Comparison of ENCODE assay signal across 11 cellular contexts in the genomic region with DNA sequence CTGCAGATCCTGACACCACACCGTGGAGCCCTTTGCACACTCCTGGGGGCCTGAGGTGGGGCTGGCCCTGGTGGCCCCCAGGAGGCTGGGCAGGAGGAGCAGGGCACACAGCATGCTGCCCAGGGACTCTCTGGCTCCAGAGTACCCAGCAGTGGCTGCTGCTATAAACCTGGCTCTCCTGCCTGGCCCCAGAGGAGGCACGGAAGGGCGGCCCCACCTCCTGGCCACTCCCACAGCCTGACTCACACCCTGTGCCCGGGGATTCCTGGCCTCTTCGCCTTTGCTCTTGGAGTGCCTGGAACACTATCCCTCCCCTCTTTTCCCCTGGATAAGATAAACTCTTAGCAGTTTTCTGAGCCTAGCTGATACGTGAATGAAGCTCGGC. TPM values are rescaled to one million over a fixed set of nuclear protein-coding genes. Genes with fewer than 3 reads are reported as not detected.
DNase-seq lines count a peak whose midpoint lies in the region; ATAC-seq and TF ChIP-seq lines count a peak whose summit lies in the region.
"Had no signal": no experiment of that assay in that cellular context is flagged by ENCODE, and none has a peak within 500 bp of the region (broad histone marks: within the 10 kb centered on the region; RNA-seq: fewer than 3 reads in every experiment).

Gene PSAPL1 (minus strand): TSS at position 165 of the 385 bp plus-strand sequence. CDS start 51 bp downstream, at position 114.

- H3K9me2 ChIP-seq in SK-N-SH, result no peaks in the 10 kb centered on the region

- H3F3A ChIP-seq in SK-N-SH (replicated peaks; ENCODE audit: insufficient read depth), result no peaks in the 10 kb centered on the region

- H3K4me2 ChIP-seq in SK-N-SH, result no peak within 1 kb of the TSS

- no peak for DNase-seq in activated CD8-positive, alpha-beta memory T cell treated with anti-CD3 and anti-CD28 coated beads, Interleukin-2, amount 10 ng/mL, durations not matched to agents 7 days and 5 days
- DNase-seq in activated CD8-positive, alpha-beta memory T cell treated with anti-CD3 and anti-CD28 coated beads for 24 hours, result no peak
- DNase-seq in SK-N-SH, result peak; percentile 52
- DNase-seq in immature natural killer cell, result no peak
- peak; percentile 11 to 16 for DNase-seq in thyroid gland
- no peak for DNase-seq in esophagus squamous epithelium (lab: John Stamatoyannopoulos, UW)
- no peak for DNase-seq in GM13976 (ENCODE audit: low spot score)
- DNase-seq: CD4-positive, alpha-beta T cell; dorsolateral prefrontal cortex; stimulated activated naive CD4-positive, alpha-beta T cell treated with Interleukin-2 at 50 U/mL for 16 hours had no signal

- H3K4me3 ChIP-seq in SK-N-SH (ENCODE audit: low read depth in 2 of 2, low read length in 1 of 2) (no peak within 1 kb of the TSS), thyroid gland (replicated peaks in 1 of 3) (no peak within 1 kb of the TSS), esophagus squamous epithelium (no peak within 1 kb of the TSS)
- H3K4me3 ChIP-seq: dorsolateral prefrontal cortex had no signal

- no peaks in the 10 kb centered on the region for H3K4me1 Mint-ChIP-seq in activated CD8-positive, alpha-beta memory T cell treated with anti-CD3 and anti-CD28 coated beads, Interleukin-2, amount 10 ng/mL, durations not matched to agents 7 days and 5 days
- H3K4me1 Mint-ChIP-seq in immature natural killer cell, result peaks cover 14 to 21% of the 10 kb centered on the region in 2 donors

- no peak within 1 kb of the TSS for H3K9ac ChIP-seq in SK-N-SH

- TF ChIP-seq POLR2A in thyroid gland (IDR thresholded peaks at IDR 0.05), result no peak
- TF ChIP-seq POLR2A in esophagus squamous epithelium (IDR thresholded peaks at IDR 0.05), result no peak

- no peak within 1 kb of the TSS for H3K4me3 Mint-ChIP-seq in activated CD8-positive, alpha-beta memory T cell treated with anti-CD3 and anti-CD28 coated beads, Interleukin-2, amount 10 ng/mL, durations not matched to agents 7 days and 5 days
- H3K4me3 Mint-ChIP-seq in immature natural killer cell, result peak within 1 kb of the TSS; percentile 22 to 84 (median 72)
- H3K4me3 Mint-ChIP-seq: CD4-positive, alpha-beta T cell had no signal

- POLR2A ChIA-PET in SK-N-SH (lab: Yijun Ruan, JAX), result interaction anchor here (0.6 kb wide), 1 partner anchor 461 kb away, joined by 3 read pairs; no protein-coding TSS in a partner anchor

- no peaks in the 10 kb centered on the region for H3K9me3 Mint-ChIP-seq in activated CD8-positive, alpha-beta memory T cell treated with anti-CD3 and anti-CD28 coated beads, Interleukin-2, amount 10 ng/mL, durations not matched to agents 7 days and 5 days (ENCODE audit: low read depth)
- H3K9me3 Mint-ChIP-seq in immature natural killer cell, result no peaks in the 10 kb centered on the region
- H3K9me3 Mint-ChIP-seq: CD4-positive, alpha-beta T cell had no signal

- WGBS in SK-N-SH (ENCODE audit: low lambda C conversion rate), result 40% methylated on average over 4 of the region's 7 CpGs
- WGBS in thyroid gland, 2 donors, result 31 to 64% methylated on average over 7 of the region's 7 CpGs
- WGBS in esophagus squamous epithelium, 2 donors, result 20 to 28% methylated on average over 1 to 4 of the region's 7 CpGs

- intact Hi-C loops in thyroid gland (cut with DNase I), result no loop called here
- intact Hi-C loops in esophagus squamous epithelium (cut with DNase I), result no loop called here

- no peaks in the 10 kb centered on the region for H3K79me2 ChIP-seq in SK-N-SH (ENCODE audit: insufficient read depth)

- no peaks in the 10 kb centered on the region for H4K20me1 ChIP-seq in SK-N-SH (ENCODE audit: insufficient read depth)

- no peaks in the 10 kb centered on the region for H3K36me3 Mint-ChIP-seq in activated CD8-positive, alpha-beta memory T cell treated with anti-CD3 and anti-CD28 coated beads, Interleukin-2, amount 10 ng/mL, durations not matched to agents 7 days and 5 days
- peaks cover 0 to 4% (median 0%) of the 10 kb centered on the region in 3 donors for H3K36me3 Mint-ChIP-seq in immature natural killer cell

- CTCF ChIA-PET in activated CD8-positive, alpha-beta memory T cell treated with anti-CD3 and anti-CD28 coated beads, Interleukin-2, amount 10 ng/mL, durations not matched to agents 7 days and 5 days (lab: Charles Lee), result no interaction called here
- CTCF ChIA-PET in SK-N-SH (lab: Yijun Ruan, JAX), result no interaction called here

- H3K27ac Mint-ChIP-seq in activated CD8-positive, alpha-beta memory T cell treated with anti-CD3 and anti-CD28 coated beads, Interleukin-2, amount 10 ng/mL, durations not matched to agents 7 days and 5 days, result no peak within 1 kb of the TSS
- H3K27ac Mint-ChIP-seq in immature natural killer cell, result peak within 1 kb of the TSS in 5 of 6 donors; percentile 29 to 80 (median 62)
- H3K27ac Mint-ChIP-seq: CD4-positive, alpha-beta T cell had no signal

- H3K9me3 ChIP-seq in SK-N-SH, result no peaks in the 10 kb centered on the region
- no peaks in the 10 kb centered on the region for H3K9me3 ChIP-seq in thyroid gland
- no peaks in the 10 kb centered on the region for H3K9me3 ChIP-seq in esophagus squamous epithelium

- no peaks in the 10 kb centered on the region for H3K27me3 Mint-ChIP-seq in activated CD8-positive, alpha-beta memory T cell treated with anti-CD3 and anti-CD28 coated beads, Interleukin-2, amount 10 ng/mL, durations not matched to agents 7 days and 5 days
- peaks cover 5 to 26% (median 26%) of the 10 kb centered on the region in 3 donors for H3K27me3 Mint-ChIP-seq in immature natural killer cell (ENCODE audit: low read depth in 3 of 3)
- H3K27me3 Mint-ChIP-seq: CD4-positive, alpha-beta T cell had no signal

- no peaks in the 10 kb centered on the region for H3K27me3 ChIP-seq in SK-N-SH (ENCODE audit: insufficient read depth)
- no peaks in the 10 kb centered on the region for H3K27me3 ChIP-seq in thyroid gland
- H3K27me3 ChIP-seq in esophagus squamous epithelium, result peaks cover 0 to 9% (median 0%) of the 10 kb centered on the region in 4 donors
- H3K27me3 ChIP-seq: dorsolateral prefrontal cortex had no signal

- H3K27ac ChIP-seq in SK-N-SH (ENCODE audit: low read depth in 2 of 2, low read length in 1 of 2) (no peak within 1 kb of the TSS), thyroid gland (no peak within 1 kb of the TSS), esophagus squamous epithelium (no peak within 1 kb of the TSS)
- H3K27ac ChIP-seq: dorsolateral prefrontal cortex had no signal

- H2AFZ ChIP-seq in SK-N-SH (ENCODE audit: low read depth), result no peak within 1 kb of the TSS

- in situ Hi-C loops in GM13976 (cut with MboI; ENCODE audit: low sequenced_read_pairs, unreplicated experiment), result no loop called here

- TF ChIP-seq EP300 in SK-N-SH (IDR thresholded peaks at IDR 0.05; ENCODE audit: borderline replicate concordance in 1 of 2, low read depth in 1 of 2, low read length in 1 of 2), result no peak

- no peak for TF ChIP-seq RAD21 in SK-N-SH (IDR thresholded peaks at IDR 0.05; ENCODE audit: low read length)

- no peaks in the 10 kb centered on the region; a peak in 1 of 4 replicates for H3K4me1 ChIP-seq in SK-N-SH (ENCODE audit: control insufficient read depth in 1 of 2, insufficient read depth in 2 of 2, low read depth in 1 of 2, low read length in 1 of 2)
- peaks cover 0 to 5% of the 10 kb centered on the region in 2 donors for H3K4me1 ChIP-seq in thyroid gland
- H3K4me1 ChIP-seq in esophagus squamous epithelium, result peaks cover 2 to 29% (median 10%) of the 10 kb centered on the region in 3 donors

- ATAC-seq in activated CD8-positive, alpha-beta memory T cell treated with anti-CD3 and anti-CD28 coated beads, Interleukin-2, amount 10 ng/mL, durations not matched to agents 7 days and 5 days, result peak; percentile 36
- ATAC-seq in HG03571 (IDR thresholded peaks at IDR 0.05; ENCODE audit: unreplicated experiment), result no peak

- no peak for TF ChIP-seq CTCF in SK-N-SH (IDR thresholded peaks at IDR 0.05)
- no peak for TF ChIP-seq CTCF in thyroid gland (IDR thresholded peaks at IDR 0.05)
- no peak for TF ChIP-seq CTCF in esophagus squamous epithelium (IDR thresholded peaks at IDR 0.05)
- TF ChIP-seq CTCF in GM13976 (IDR thresholded peaks at IDR 0.05; ENCODE audit: borderline replicate concordance, control extremely low read depth, extremely low read depth, insufficient read depth, missing control alignments), result no peak

- H3K36me3 ChIP-seq in SK-N-SH (replicated peaks in 1 of 2; ENCODE audit: control insufficient read depth in 1 of 2, insufficient read depth in 2 of 2, low read length in 1 of 2), result no peaks in the 10 kb centered on the region
- no peaks in the 10 kb centered on the region for H3K36me3 ChIP-seq in thyroid gland
- H3K36me3 ChIP-seq in esophagus squamous epithelium, result no peaks in the 10 kb centered on the region

TF ChIP-seq in SK-N-SH, 30 proteins besides CTCF, POLR2A, EP300 and RAD21 (continues in another document):
- TF ChIP-seq, protein P1, sequence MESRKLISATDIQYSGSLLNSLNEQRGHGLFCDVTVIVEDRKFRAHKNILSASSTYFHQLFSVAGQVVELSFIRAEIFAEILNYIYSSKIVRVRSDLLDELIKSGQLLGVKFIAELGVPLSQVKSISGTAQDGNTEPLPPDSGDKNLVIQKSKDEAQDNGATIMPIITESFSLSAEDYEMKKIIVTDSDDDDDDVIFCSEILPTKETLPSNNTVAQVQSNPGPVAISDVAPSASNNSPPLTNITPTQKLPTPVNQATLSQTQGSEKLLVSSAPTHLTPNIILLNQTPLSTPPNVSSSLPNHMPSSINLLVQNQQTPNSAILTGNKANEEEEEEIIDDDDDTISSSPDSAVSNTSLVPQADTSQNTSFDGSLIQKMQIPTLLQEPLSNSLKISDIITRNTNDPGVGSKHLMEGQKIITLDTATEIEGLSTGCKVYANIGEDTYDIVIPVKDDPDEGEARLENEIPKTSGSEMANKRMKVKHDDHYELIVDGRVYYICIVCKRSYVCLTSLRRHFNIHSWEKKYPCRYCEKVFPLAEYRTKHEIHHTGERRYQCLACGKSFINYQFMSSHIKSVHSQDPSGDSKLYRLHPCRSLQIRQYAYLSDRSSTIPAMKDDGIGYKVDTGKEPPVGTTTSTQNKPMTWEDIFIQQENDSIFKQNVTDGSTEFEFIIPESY (IDR thresholded peaks at IDR 0.05; ENCODE audit: borderline replicate concordance, low read depth), result no peak
- TF ChIP-seq GABPA (IDR thresholded peaks at IDR 0.05; ENCODE audit: low read depth) (no peak), EZH2phosphoT487 (IDR thresholded peaks at IDR 0.05; ENCODE audit: borderline replicate concordance, low read depth) (no peak), FOXM1 (IDR thresholded peaks at IDR 0.05; ENCODE audit: low read depth) (no peak)

RNA-seq across cellular contexts. Expression of gene PSAPL1, which starts in this region (rescaled TPM):
- total RNA-seq in activated CD8-positive, alpha-beta memory T cell treated with anti-CD3 and anti-CD28 coated beads, Interleukin-2, amount 10 ng/mL, durations not matched to agents 7 days and 5 days, result not detected
- polyA plus RNA-seq in SK-N-SH (2012; rRNA removed), result 0.02 and 0.03 TPM in 2 replicates
- polyA plus RNA-seq in SK-N-SH (2012; cell fraction: cytosol; rRNA removed), result 0.01 TPM in 2 replicates
- polyA plus RNA-seq in SK-N-SH (2012; cell fraction: nucleus; rRNA removed), result 0.01 and 0.02 TPM in 2 replicates
- not detected for polyA plus RNA-seq in immature natural killer cell
- total RNA-seq in thyroid gland, result not detected
- under 1 TPM in 3 of 4 donors, not detected in 1; under 0.01 to 0.15 (median 0.09) TPM for total RNA-seq in esophagus squamous epithelium
- total RNA-seq: CD4-positive, alpha-beta T cell; dorsolateral prefrontal cortex had no signal

Comparison
In these comparisons a context has a peak if more than half of its experiments do, and no peak if none do; other contexts are left out.
1. Peak in ATAC-seq in activated CD8-positive, alpha-beta memory T cell treated with anti-CD3 and anti-CD28 coated beads, Interleukin-2, amount 10 ng/mL, durations not matched to agents 7 days and 5 days; RNA of the gene not detected or under 1 TPM.
2. Peak in DNase-seq in SK-N-SH; RNA of the gene not detected or under 1 TPM.
3. Peak in DNase-seq in thyroid gland; RNA of the gene not detected or under 1 TPM.